20 cellular contexts compared by ENCODE assay signal in the genomic region with DNA sequence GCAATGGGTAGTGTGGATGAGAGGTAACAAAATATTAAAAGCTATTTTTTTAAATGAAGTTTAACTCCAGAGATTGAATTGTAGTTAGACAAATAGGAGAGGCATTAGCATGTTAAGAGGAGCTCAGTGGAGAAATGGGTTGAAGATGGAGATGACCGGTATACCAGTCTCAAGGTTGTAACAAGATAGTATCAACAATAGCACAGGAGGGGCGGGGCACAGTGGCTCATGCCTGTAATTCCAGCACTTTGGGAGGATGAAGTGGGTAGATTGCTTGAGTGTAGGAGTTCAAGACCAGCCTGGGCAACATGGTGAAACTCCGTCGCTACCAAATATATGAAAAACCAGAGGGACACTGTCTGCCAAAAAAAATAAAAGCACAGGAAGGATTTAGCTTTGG. TPM values are rescaled to one million over a fixed set of nuclear protein-coding genes. Genes with fewer than 3 reads are reported as not detected.
DNase-seq lines count a peak whose midpoint lies in the region; ATAC-seq, FAIRE-seq and TF ChIP-seq lines count a peak whose summit lies in the region.
"Had no signal": no experiment of that assay in that cellular context is flagged by ENCODE, and none has a peak within 500 bp of the region (broad histone marks: within the 10 kb centered on the region; RNA-seq: fewer than 3 reads in every experiment).

No MANE protein-coding gene starts in this region.

- H3K4me3 ChIP-seq in GM23338, result no peak overlapping the region
- H3K4me3 ChIP-seq in GM12878, result no peak overlapping the region
- H3K4me3 ChIP-seq in mucosa of descending colon, result no peak overlapping the region
- H3K4me3 ChIP-seq: left ventricle myocardium inferior, SK-N-MC, testis had no signal

- peaks cover 8% of the 10 kb centered on the region; the same call in 1 of the 2 replicates for H3F3A ChIP-seq in GM23338 (replicated peaks; ENCODE audit: low read depth)

- no peak for TF ChIP-seq EP300 in GM12878 (IDR thresholded peaks at IDR 0.05; ENCODE audit: borderline replicate concordance in 1 of 2, control insufficient read depth in 1 of 2, low read depth in 2 of 2, low read length in 2 of 2)

- RAD21 ChIA-PET in GM12878 (lab: Charles Lee; ENCODE audit: unreplicated experiment), result no interaction called here

- SMC1A ChIA-PET in GM12878 (lab: Charles Lee; ENCODE audit: uncharacterized antibody, unreplicated experiment), result interaction anchor here (1.0 to 2.1 kb wide), 4 partner anchors 16 to 29 kb away, joined by 3 to 10 read pairs (median 4); no protein-coding TSS in a partner anchor

- CTCF ChIA-PET in CD4-positive, alpha-beta T cell (lab: Charles Lee), result interaction anchor here (1.4 kb wide), 1 partner anchor 10 kb away, joined by 4 read pairs; no protein-coding TSS in a partner anchor
- CTCF ChIA-PET in GM12878 (lab: Yijun Ruan, JAX), result interaction anchor here (0.9 to 1.0 kb wide), 2 partner anchors 63 to 280 kb away, joined by 4 read pairs; no protein-coding TSS in a partner anchor

- H3K9me2 ChIP-seq in GM23338 (ENCODE audit: insufficient read depth), result no peaks in the 10 kb centered on the region

- no peaks in the 10 kb centered on the region for H3K9me3 Mint-ChIP-seq in CD4-positive, alpha-beta T cell
- H3K9me3 Mint-ChIP-seq in GM23338, result no peaks in the 10 kb centered on the region
- H3K9me3 Mint-ChIP-seq in activated T-helper 1 cell treated with anti-CD3 and anti-CD28 coated beads, Interleukin-12 subunit alpha, Interleukin-12 subunit beta, Interleukin-2, Interleukin-4 antibody, amounts not matched to agents 30 ng/mL and 10 ng/mL and 1 ng/mL, durations not matched to agents 14 hours and 24 hours and 36 hours, result no peaks in the 10 kb centered on the region
- H3K9me3 Mint-ChIP-seq: central memory CD8-positive, alpha-beta T cell had no signal

- no peak for DNase-seq in CD4-positive, alpha-beta T cell
- DNase-seq in GM23338 (ENCODE audit: low spot score) (no peak), GM12878 (ENCODE audit: low read depth, low spot score) (no peak), mucosa of descending colon (no peak)
- DNase-seq in effector CD8-positive, alpha-beta T cell (lab: John Stamatoyannopoulos, UW), result no peak
- DNase-seq in activated T-helper 1 cell treated with anti-CD3 and anti-CD28 coated beads, Interleukin-12 subunit alpha, Interleukin-12 subunit beta, Interleukin-2, Interleukin-4 antibody, amounts not matched to agents 30 ng/mL and 10 ng/mL and 1 ng/mL, durations not matched to agents 14 hours and 24 hours and 36 hours (ENCODE audit: low spot score), result no peak
- DNase-seq: activated CD4-positive, CD25-positive, alpha-beta regulatory T cell treated with anti-CD3 and anti-CD28 coated beads, Interleukin-2, amount 50 U/mL, for 72 hours; activated effector memory CD4-positive, alpha-beta T cell treated with Interleukin-2 at 50 U/mL for 16 hours; aorta; Kasumi-1; left ventricle myocardium inferior; NCI-H1105 treated with DMSO at 0.1 percent for 48 hours; NCI-H2107; NCI-H526 treated with DMSO at 0.1 percent for 48 hours; right cardiac atrium; T1000; testis had no signal

- H3K27ac ChIP-seq in CD4-positive, alpha-beta T cell (ENCODE audit: low read depth, low read length), result no peak overlapping the region
- H3K27ac ChIP-seq in GM23338 (ENCODE audit: low read depth), result no peak overlapping the region
- no peak overlapping the region for H3K27ac ChIP-seq in GM12878 (ENCODE audit: control insufficient read depth, insufficient read depth)
- H3K27ac ChIP-seq: left ventricle myocardium inferior, testis had no signal

- H3K79me2 ChIP-seq in GM23338 (replicated peaks; ENCODE audit: insufficient read depth), result peaks cover 9% of the 10 kb centered on the region
- peaks cover 6% of the 10 kb centered on the region for H3K79me2 ChIP-seq in GM12878 (ENCODE audit: control insufficient read depth, insufficient read depth, low read length)

- no peak for TF ChIP-seq CTCF in CD4-positive, alpha-beta T cell (IDR thresholded peaks at IDR 0.05)
- no peak for TF ChIP-seq CTCF in GM23338 (conservative IDR thresholded peaks at IDR 0.05; ENCODE audit: low read depth in 2 of 2)
- TF ChIP-seq CTCF in GM12878 (IDR thresholded peaks at IDR 0.05 in 2 of 3, conservative IDR thresholded peaks at IDR 0.05 in 1 of 3; ENCODE audit: control insufficient read depth in 2 of 3, extremely low read depth in 1 of 3, insufficient read depth in 1 of 3, low read depth in 3 of 3, low read length in 3 of 3), result no peak
- TF ChIP-seq CTCF in mucosa of descending colon (IDR thresholded peaks at IDR 0.05), result no peak

- H3K4me1 Mint-ChIP-seq in CD4-positive, alpha-beta T cell (ENCODE audit: low read depth), result peaks cover 25% of the 10 kb centered on the region
- peaks cover 3% of the 10 kb centered on the region; the same call in 1 of the 3 replicates for H3K4me1 Mint-ChIP-seq in GM23338
- H3K4me1 Mint-ChIP-seq in activated T-helper 1 cell treated with anti-CD3 and anti-CD28 coated beads, Interleukin-12 subunit alpha, Interleukin-12 subunit beta, Interleukin-2, Interleukin-4 antibody, amounts not matched to agents 30 ng/mL and 10 ng/mL and 1 ng/mL, durations not matched to agents 14 hours and 24 hours and 36 hours (ENCODE audit: low read depth), result peaks cover 14% of the 10 kb centered on the region

- POLR2A ChIA-PET in CD4-positive, alpha-beta T cell (lab: Charles Lee), result interaction anchor here (0.8 to 3.9 kb wide), 5 partner anchors 28 to 288 kb away, joined by 3 to 29 read pairs (median 5); a partner anchor contains a TSS
- POLR2A ChIA-PET in GM12878 (lab: Charles Lee), result interaction anchor here (0.8 to 1.2 kb wide), 2 partner anchors 23 to 286 kb away, joined by 3 read pairs; a partner anchor contains a TSS

- H3K27ac Mint-ChIP-seq in CD4-positive, alpha-beta T cell, result peak overlapping the region; percentile 61
- H3K27ac Mint-ChIP-seq in GM23338, result no peak overlapping the region
- no peak overlapping the region for H3K27ac Mint-ChIP-seq in activated T-helper 1 cell treated with anti-CD3 and anti-CD28 coated beads, Interleukin-12 subunit alpha, Interleukin-12 subunit beta, Interleukin-2, Interleukin-4 antibody, amounts not matched to agents 30 ng/mL and 10 ng/mL and 1 ng/mL, durations not matched to agents 14 hours and 24 hours and 36 hours

- in situ Hi-C loops in GM12878 (cut with MboI), result no loop called here

- H3K9ac ChIP-seq in GM12878 (ENCODE audit: control insufficient read depth, insufficient read depth, low read length), result no peak overlapping the region

- H3K9me3 ChIP-seq in CD4-positive, alpha-beta T cell (ENCODE audit: control insufficient read depth, low read length), result no peaks in the 10 kb centered on the region
- no peaks in the 10 kb centered on the region for H3K9me3 ChIP-seq in GM12878 (replicated peaks; ENCODE audit: control insufficient read depth, insufficient read depth, low read length)
- H3K9me3 ChIP-seq in mucosa of descending colon, result no peaks in the 10 kb centered on the region
- H3K9me3 ChIP-seq: left ventricle myocardium inferior, testis had no signal

- H3K36me3 ChIP-seq in GM23338 (ENCODE audit: insufficient read depth), result peaks cover 39% of the 10 kb centered on the region; the same call in 1 of the 2 replicates
- peaks cover 0 to 21% of the 10 kb centered on the region in 2 experiments; a peak in 3 of 4 replicates for H3K36me3 ChIP-seq in GM12878 (ENCODE audit: control insufficient read depth in 2 of 2, insufficient read depth in 2 of 2, low read length in 1 of 2)
- H3K36me3 ChIP-seq in mucosa of descending colon (ENCODE audit: low read depth), result no peaks in the 10 kb centered on the region

- no peaks in the 10 kb centered on the region for H3K27me3 ChIP-seq in CD4-positive, alpha-beta T cell (ENCODE audit: control insufficient read depth, insufficient read depth, low read length)
- H3K27me3 ChIP-seq in GM23338 (ENCODE audit: insufficient read depth), result no peaks in the 10 kb centered on the region
- H3K27me3 ChIP-seq in GM12878 (replicated peaks in 1 of 2; ENCODE audit: control insufficient read depth in 2 of 2, insufficient read depth in 2 of 2, low read length in 1 of 2), result no peaks in the 10 kb centered on the region
- H3K27me3 ChIP-seq: testis had no signal

- H2AFZ ChIP-seq in GM23338, result no peak overlapping the region
- H2AFZ ChIP-seq in GM12878 (ENCODE audit: control insufficient read depth, low read depth, low read length), result no peak overlapping the region

- intact Hi-C loops in CD4-positive, alpha-beta T cell (cut with DNase I, micrococcal nuclease), result no loop called here
- intact Hi-C loops in GM12878 (cut with micrococcal nuclease; ENCODE audit: unreplicated experiment), result no loop called here
- intact Hi-C loops in mucosa of descending colon (cut with DNase I, micrococcal nuclease), result no loop called here
- intact Hi-C loops in activated T-helper 1 cell treated with anti-CD3 and anti-CD28 coated beads, Interleukin-12 subunit alpha, Interleukin-12 subunit beta, Interleukin-2, Interleukin-4 antibody, amounts not matched to agents 30 ng/mL and 10 ng/mL and 1 ng/mL, durations not matched to agents 14 hours and 24 hours and 36 hours (cut with micrococcal nuclease), result no loop called here

- H3K36me3 Mint-ChIP-seq in CD4-positive, alpha-beta T cell (ENCODE audit: low read depth), result peaks cover 85% of the 10 kb centered on the region
- peaks cover 60% of the 10 kb centered on the region for H3K36me3 Mint-ChIP-seq in GM23338 (ENCODE audit: low read depth)
- H3K36me3 Mint-ChIP-seq in activated T-helper 1 cell treated with anti-CD3 and anti-CD28 coated beads, Interleukin-12 subunit alpha, Interleukin-12 subunit beta, Interleukin-2, Interleukin-4 antibody, amounts not matched to agents 30 ng/mL and 10 ng/mL and 1 ng/mL, durations not matched to agents 14 hours and 24 hours and 36 hours (ENCODE audit: low read depth), result peaks cover 36% of the 10 kb centered on the region

- 85% methylated on average over 4 of the region's 4 CpGs for WGBS in GM12878 (ENCODE audit: insufficient coverage, insufficient replicate concordance, low lambda C conversion rate, missing lambda C conversion rate)

- H3K4me2 ChIP-seq in GM23338 (no peak overlapping the region), GM12878 (ENCODE audit: control insufficient read depth, insufficient read depth) (no peak overlapping the region)

- no peak for ATAC-seq in CD4-positive, alpha-beta T cell (ENCODE audit: poor library complexity)
- ATAC-seq in GM23338, result peak; percentile 32; the same call in 2 of the 3 replicates
- peak; percentile 27; the same call in 2 of the 3 replicates for ATAC-seq in GM12878
- peak; percentile 30 for ATAC-seq in mucosa of descending colon
- ATAC-seq in HG02623 (IDR thresholded peaks at IDR 0.05; ENCODE audit: unreplicated experiment), result no peak

- H4K20me1 ChIP-seq in GM23338 (replicated peaks; ENCODE audit: insufficient read depth), result peaks cover 12% of the 10 kb centered on the region; the same call in 1 of the 2 replicates
- no peaks in the 10 kb centered on the region for H4K20me1 ChIP-seq in GM12878 (ENCODE audit: control insufficient read depth, insufficient read depth)

- no peak for TF ChIP-seq RAD21 in GM12878 (IDR thresholded peaks at IDR 0.05; ENCODE audit: insufficient read depth, low read depth, low read length)

- no TSS peak for BruUV-seq in GM12878 (replicated peaks; lab: Mats Ljungman, UMichigan)

- no peak for TF ChIP-seq POLR2A in GM12878 (IDR thresholded peaks at IDR 0.05; ENCODE audit: low read depth, low read length)

- peaks cover 3% of the 10 kb centered on the region; the same call in 1 of the 2 replicates for H3K4me1 ChIP-seq in GM23338 (ENCODE audit: insufficient read depth)
- no peaks in the 10 kb centered on the region for H3K4me1 ChIP-seq in GM12878 (ENCODE audit: control insufficient read depth, insufficient read depth, low read length)
- H3K4me1 ChIP-seq in mucosa of descending colon (ENCODE audit: low read depth), result peaks cover 10% of the 10 kb centered on the region

- H3K4me3 Mint-ChIP-seq in CD4-positive, alpha-beta T cell, result no peak overlapping the region
- H3K4me3 Mint-ChIP-seq in GM23338, result no peak overlapping the region
- H3K4me3 Mint-ChIP-seq in activated T-helper 1 cell treated with anti-CD3 and anti-CD28 coated beads, Interleukin-12 subunit alpha, Interleukin-12 subunit beta, Interleukin-2, Interleukin-4 antibody, amounts not matched to agents 30 ng/mL and 10 ng/mL and 1 ng/mL, durations not matched to agents 14 hours and 24 hours and 36 hours, result no peak overlapping the region
- H3K4me3 Mint-ChIP-seq: central memory CD8-positive, alpha-beta T cell had no signal

- no peak for FAIRE-seq in GM12878 (lab: Jason Lieb, UNC)

- H3K27me3 Mint-ChIP-seq in CD4-positive, alpha-beta T cell, result no peaks in the 10 kb centered on the region
- H3K27me3 Mint-ChIP-seq in GM23338 (ENCODE audit: insufficient read depth, low read depth, poor library complexity), result peaks cover 2% of the 10 kb centered on the region
- H3K27me3 Mint-ChIP-seq in activated T-helper 1 cell treated with anti-CD3 and anti-CD28 coated beads, Interleukin-12 subunit alpha, Interleukin-12 subunit beta, Interleukin-2, Interleukin-4 antibody, amounts not matched to agents 30 ng/mL and 10 ng/mL and 1 ng/mL, durations not matched to agents 14 hours and 24 hours and 36 hours (ENCODE audit: insufficient read depth), result no peaks in the 10 kb centered on the region
- H3K27me3 Mint-ChIP-seq: central memory CD8-positive, alpha-beta T cell had no signal

RNA-seq across cellular contexts. Expression of a gene that starts 6.0 kb away (rescaled TPM):
- 10 to 100 TPM in 1 of 2 experiments, 1 to 10 TPM in 1; 8.6 to 10.0 TPM for total RNA-seq in CD4-positive, alpha-beta T cell
- total RNA-seq in GM23338 (2014; rRNA removed; shearing (Covaris generic)), result 5.7 and 7.1 TPM in 2 replicates
- polyA plus RNA-seq in GM23338 (2016; fragmentation: Nextera tagmentation; extraction: Ambion mirVana), result 3.9 and 5.3 TPM in 2 replicates
- 3.8 and 4.2 TPM in 2 replicates for total RNA-seq in GM12878 (2013; cell fraction: nucleolus; rRNA removed)
- total RNA-seq in GM12878 (2014; rRNA removed), result 1.7 and 1.9 TPM in 2 replicates
- 1.4 and 1.5 TPM in 2 replicates for total RNA-seq in GM12878 (2014; rRNA removed; fragmentation: Illumina TruSeq; extraction: Trizol)
- total RNA-seq in GM12878 (2021), result 1.4 and 2.9 TPM in 2 replicates
- polyA plus RNA-seq in GM12878 (2011; ENCODE audit: low read depth), result 1.3 TPM
- 2.2 and 2.5 TPM in 2 replicates for polyA plus RNA-seq in GM12878 (2011; rRNA removed)
- polyA plus RNA-seq in GM12878 (2011; cell fraction: cytosol; rRNA removed), result 0.90 and 1.4 TPM in 2 replicates
- polyA plus RNA-seq in GM12878 (2011; cell fraction: nucleus; rRNA removed), result 1.2 TPM in 2 replicates
- polyA plus RNA-seq in GM12878 (2012), result 1.7 TPM in 2 replicates
- 1.7 and 2.2 TPM in 2 replicates for polyA plus RNA-seq in GM12878 (2014; fragmentation: Illumina TruSeq; extraction: Trizol)
- 1 to 10 TPM in 1 of 2 experiments, under 1 TPM in 1; 0.68 to 2.0 TPM for polyA plus RNA-seq in GM12878 (2014; fragmentation: Nextera tagmentation; extraction: Ambion mirVana)
- polyA plus RNA-seq in GM12878 (2014; rRNA removed), result 1.5 and 1.8 TPM in 2 replicates
- polyA plus RNA-seq in GM12878 (2016; fragmentation: Nextera tagmentation; extraction: Ambion mirVana), result 1 to 10 TPM; 3.0 to 3.2 TPM
- 1.5 and 3.3 TPM in 2 replicates for polyA minus RNA-seq in GM12878 (2011; rRNA and poly(A)+ RNA removed)
- 0.83 and 1.7 TPM in 2 replicates for polyA minus RNA-seq in GM12878 (2011; cell fraction: cytosol; rRNA and poly(A)+ RNA removed)
- 0.73 and 1.4 TPM in 2 replicates for polyA minus RNA-seq in GM12878 (2011; cell fraction: nucleus; rRNA and poly(A)+ RNA removed)
- total RNA-seq in mucosa of descending colon, result 10 to 100 TPM in 1 of 3 donors, 1 to 10 TPM in 2; 7.7 to 15.3 (median 9.3) TPM
- total RNA-seq in activated T-helper 1 cell treated with anti-CD3 and anti-CD28 coated beads, Interleukin-12 subunit alpha, Interleukin-12 subunit beta, Interleukin-2, Interleukin-4 antibody, amounts not matched to agents 30 ng/mL and 10 ng/mL and 1 ng/mL, durations not matched to agents 14 hours and 24 hours and 36 hours, result 3.3 and 3.5 TPM in 2 replicates

RNA-seq across cellular contexts. Expression of a gene that starts 30.5 kb away (rescaled TPM):
- total RNA-seq in CD4-positive, alpha-beta T cell, result 100 to 1,000 TPM; 119 to 124 TPM
- 44.2 and 47.0 TPM in 2 replicates for total RNA-seq in GM23338 (2014; rRNA removed; shearing (Covaris generic))
- polyA plus RNA-seq in GM23338 (2016; fragmentation: Nextera tagmentation; extraction: Ambion mirVana) (18.7 and 23.0 TPM in 2 replicates), GM12878 (2011; rRNA removed) (90.4 and 129 TPM in 2 replicates), GM12878 (2014; fragmentation: Illumina TruSeq; extraction: Trizol) (52.8 and 60.5 TPM in 2 replicates), GM12878 (2014; fragmentation: Nextera tagmentation; extraction: Ambion mirVana) (10 to 100 TPM in 1 of 2 experiments, 1 to 10 TPM in 1; 9.2 to 10.1 TPM), GM12878 (2014; rRNA removed) (58.3 and 60.7 TPM in 2 replicates), GM12878 (2016; fragmentation: Nextera tagmentation; extraction: Ambion mirVana) (10 to 100 TPM; 20.9 to 22.8 TPM)
- total RNA-seq in GM12878 (2013; cell fraction: nucleolus; rRNA removed), result 240 TPM in 2 replicates
- total RNA-seq in GM12878 (2014; rRNA removed) (43.2 and 51.2 TPM in 2 replicates), GM12878 (2014; rRNA removed; fragmentation: Illumina TruSeq; extraction: Trizol) (65.4 and 68.4 TPM in 2 replicates), GM12878 (2021) (56.2 and 59.2 TPM in 2 replicates), mucosa of descending colon (10 to 100 TPM; 57.2 to 60.5 (median 58.7) TPM)
- polyA plus RNA-seq in GM12878 (2011; ENCODE audit: low read depth), result 22.5 TPM
- polyA plus RNA-seq in GM12878 (2011; cell fraction: cytosol; rRNA removed), result 48.7 and 66.2 TPM in 2 replicates
- polyA plus RNA-seq in GM12878 (2011; cell fraction: nucleus; rRNA removed), result 174 and 185 TPM in 2 replicates
- 43.7 and 50.5 TPM in 2 replicates for polyA plus RNA-seq in GM12878 (2012)
- polyA minus RNA-seq in GM12878 (2011; rRNA and poly(A)+ RNA removed), result 69.5 and 93.1 TPM in 2 replicates
- 17.2 and 34.0 TPM in 2 replicates for polyA minus RNA-seq in GM12878 (2011; cell fraction: cytosol; rRNA and poly(A)+ RNA removed)
- 150 and 205 TPM in 2 replicates for polyA minus RNA-seq in GM12878 (2011; cell fraction: nucleus; rRNA and poly(A)+ RNA removed)
- total RNA-seq in activated T-helper 1 cell treated with anti-CD3 and anti-CD28 coated beads, Interleukin-12 subunit alpha, Interleukin-12 subunit beta, Interleukin-2, Interleukin-4 antibody, amounts not matched to agents 30 ng/mL and 10 ng/mL and 1 ng/mL, durations not matched to agents 14 hours and 24 hours and 36 hours, result 62.2 and 62.8 TPM in 2 replicates

Comparison
In these comparisons a context has a peak if more than half of its experiments do, and no peak if none do; other contexts are left out.
1. ATAC-seq: peak in GM23338 (single experiment), GM12878 (single experiment) and mucosa of descending colon (single experiment); none in CD4-positive, alpha-beta T cell (single experiment) and HG02623 (single experiment).